Comparison of ENCODE assay signal across 8 cellular contexts in the genomic region with DNA sequence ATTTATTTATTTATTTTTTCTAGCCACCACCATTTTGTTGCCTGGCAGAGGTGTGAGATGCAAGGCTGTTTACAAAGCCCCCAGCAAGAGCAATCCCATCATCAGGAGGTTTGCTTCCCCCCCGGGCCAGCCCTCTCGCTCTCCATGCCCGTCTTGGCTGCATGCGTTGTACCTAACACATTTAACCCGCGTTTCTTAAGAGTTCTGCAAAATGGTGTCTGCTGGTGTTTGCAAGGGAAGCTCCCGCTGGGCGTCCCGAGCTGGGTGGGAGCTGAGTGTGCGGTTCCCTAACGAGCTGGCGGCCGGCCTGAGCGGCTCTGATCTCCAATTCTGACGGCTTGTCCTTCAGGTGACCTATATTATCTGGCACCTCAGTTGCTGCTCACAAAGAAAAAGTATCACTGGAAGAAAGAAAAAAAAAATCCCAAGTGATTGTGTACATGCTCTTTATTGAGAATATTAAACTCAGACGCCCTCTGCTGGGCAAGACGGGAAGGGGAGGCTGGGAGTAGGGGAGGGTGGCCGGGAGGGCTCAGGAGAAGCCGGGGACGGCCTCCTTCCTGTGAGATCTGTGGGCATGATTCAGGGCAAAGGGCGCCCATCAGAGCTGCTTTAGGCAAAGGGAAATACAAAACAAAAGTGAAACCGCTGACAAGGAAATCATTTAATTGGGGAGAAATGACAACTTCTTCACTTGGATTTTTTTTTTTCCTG.
A peak's percentile ranks its signal among the peaks of the same experiment; 100 is the strongest.
DNase-seq lines count a peak whose midpoint lies in the region; ATAC-seq, FAIRE-seq and TF ChIP-seq lines count a peak whose summit lies in the region.

No MANE protein-coding gene starts in this region.

- TF ChIP-seq POLR2A in H54 (IDR thresholded peaks at IDR 0.05; ENCODE audit: low read depth, low read length) (no peak), ovary (IDR thresholded peaks at IDR 0.05) (no peak)

- H3K27me3 ChIP-seq in ovary (no peaks in the 10 kb centered on the region), thymus (ENCODE audit: control insufficient read depth, insufficient read depth) (no peaks in the 10 kb centered on the region)

- ATAC-seq in SK-N-SH treated with all-trans-retinoic acid at 6 μM for 48 hours: peak; percentile 87
- ATAC-seq in activated naive CD4-positive, alpha-beta T cell treated with anti-CD3 and anti-CD28 coated beads, Interleukin-2, amount 50 U/mL, for 72 hours: peak; percentile 92 to 95

- peak overlapping the region; percentile 72 for H3K4me3 ChIP-seq in ovary
- H3K4me3 ChIP-seq in thymus (ENCODE audit: low read length): peak overlapping the region; percentile 67

- H3K9me3 Mint-ChIP-seq in activated naive CD4-positive, alpha-beta T cell treated with anti-CD3 and anti-CD28 coated beads, Interleukin-2, amount 50 U/mL, for 72 hours: peaks cover 0 to 6% of the 10 kb centered on the region in 2 donors

- DNase-seq in Daoy (ENCODE audit: low read depth) (peak; percentile 96), H54 (ENCODE audit: insufficient read length, low spot score) (peak; percentile 75), MV-4-11 (lab: John Stamatoyannopoulos, UW) (peak; percentile 95), head of caudate nucleus (peak; percentile 83 to 99 (median 95)), ovary (peak; percentile 92 to 97 (median 95))
- peak; percentile 91 to 96 for DNase-seq in activated naive CD4-positive, alpha-beta T cell treated with anti-CD3 and anti-CD28 coated beads, Interleukin-2, amount 50 U/mL, for 72 hours (ENCODE audit: low spot score in 2 of 2)

- no peaks in the 10 kb centered on the region for H3K36me3 Mint-ChIP-seq in activated naive CD4-positive, alpha-beta T cell treated with anti-CD3 and anti-CD28 coated beads, Interleukin-2, amount 50 U/mL, for 72 hours

- TF ChIP-seq CTCF in ovary (IDR thresholded peaks at IDR 0.05): peak; percentile 71 to 76 (median 75)

- H3K9me3 ChIP-seq in ovary: no peaks in the 10 kb centered on the region
- no peaks in the 10 kb centered on the region for H3K9me3 ChIP-seq in thymus (ENCODE audit: control insufficient read depth)

- H3K36me3 ChIP-seq in ovary (no peaks in the 10 kb centered on the region), thymus (ENCODE audit: control insufficient read depth, insufficient read depth) (no peaks in the 10 kb centered on the region)

- 1% methylated on average over 22 of the region's 22 CpGs for WGBS in ovary, 3 donors
- under 1% methylated on average over 22 of the region's 22 CpGs for WGBS in thymus

- H3K27ac ChIP-seq in ovary (peak overlapping the region; percentile 74), thymus (ENCODE audit: low read depth) (peak overlapping the region; percentile 96)

- peak overlapping the region; percentile 86 to 93 for H3K27ac Mint-ChIP-seq in activated naive CD4-positive, alpha-beta T cell treated with anti-CD3 and anti-CD28 coated beads, Interleukin-2, amount 50 U/mL, for 72 hours

- H3K4me1 ChIP-seq in ovary (ENCODE audit: insufficient read depth) (peaks cover 11% of the 10 kb centered on the region), thymus (ENCODE audit: control insufficient read depth, insufficient read depth, low read length) (peaks cover 11% of the 10 kb centered on the region)

- FAIRE-seq in H54 (lab: Jason Lieb, UNC): no peak

- TF ChIP-seq EP300 in ovary (IDR thresholded peaks at IDR 0.05): no peak

- intact Hi-C loops in head of caudate nucleus (cut with DNase I) (loop anchor here (5.0 kb wide), 2 partner anchors 318 to 338 kb away; no protein-coding TSS in a partner anchor), ovary (cut with DNase I) (loop anchor here in 3 of 4 donors (2.0 to 10.0 kb wide), 2 partner anchors 335 to 341 kb away; no protein-coding TSS in a partner anchor)

TF ChIP-seq in SK-N-SH treated with all-trans-retinoic acid at 6 μM for 48 hours, 23 proteins besides CTCF, POLR2A, EP300 and RAD21:
- TF ChIP-seq, protein P1, sequence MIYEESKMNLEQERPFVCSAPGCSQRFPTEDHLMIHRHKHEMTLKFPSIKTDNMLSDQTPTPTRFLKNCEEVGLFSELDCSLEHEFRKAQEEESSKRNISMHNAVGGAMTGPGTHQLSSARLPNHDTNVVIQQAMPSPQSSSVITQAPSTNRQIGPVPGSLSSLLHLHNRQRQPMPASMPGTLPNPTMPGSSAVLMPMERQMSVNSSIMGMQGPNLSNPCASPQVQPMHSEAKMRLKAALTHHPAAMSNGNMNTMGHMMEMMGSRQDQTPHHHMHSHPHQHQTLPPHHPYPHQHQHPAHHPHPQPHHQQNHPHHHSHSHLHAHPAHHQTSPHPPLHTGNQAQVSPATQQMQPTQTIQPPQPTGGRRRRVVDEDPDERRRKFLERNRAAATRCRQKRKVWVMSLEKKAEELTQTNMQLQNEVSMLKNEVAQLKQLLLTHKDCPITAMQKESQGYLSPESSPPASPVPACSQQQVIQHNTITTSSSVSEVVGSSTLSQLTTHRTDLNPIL (CRISPR knock-in tag; IDR thresholded peaks at IDR 0.05; ENCODE audit: low read depth): no peak
- TF ChIP-seq SNAI2 (CRISPR knock-in tag; IDR thresholded peaks at IDR 0.05): peak; percentile 59; the same call in 1 of the 2 replicates

Comparison
In these comparisons a context has a peak if more than half of its experiments do, and no peak if none do; other contexts are left out.
1. Peak in every context shown above with its lines: DNase-seq, ATAC-seq, H3K4me3 ChIP-seq and H3K27ac ChIP-seq.